Comparison of ENCODE assay signal across 3 cellular contexts in the genomic region with DNA sequence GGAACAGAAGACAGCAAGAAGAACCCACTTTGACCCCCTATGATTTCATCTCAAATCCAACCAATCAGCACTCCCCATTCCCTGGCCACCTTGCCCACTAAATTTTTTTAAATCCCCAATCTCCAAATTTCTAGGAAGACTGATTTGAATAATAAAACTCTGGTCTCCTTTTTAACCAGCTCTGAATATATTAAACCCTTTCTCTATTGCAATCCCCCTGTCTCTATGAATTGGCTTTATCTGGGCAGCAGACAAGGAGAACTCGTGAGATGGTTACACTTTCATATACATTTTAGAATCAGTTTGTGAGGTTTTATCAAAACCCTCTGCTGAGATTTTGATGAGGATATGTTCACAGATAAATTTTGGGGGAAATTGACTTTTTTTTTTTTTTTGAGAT.
TF ChIP-seq lines count a peak whose summit lies in the region.

No MANE protein-coding gene starts in this region.

TF ChIP-seq in HepG2, 621 proteins besides CTCF, POLR2A, EP300 and RAD21:
- TF ChIP-seq KDM5A (IDR thresholded peaks at IDR 0.05; ENCODE audit: borderline replicate concordance, low read length) (0 out of 2 replicates have a peak, but pooled peaks have one; percentile 51), NFE2L2 (IDR thresholded peaks at IDR 0.05; ENCODE audit: low read length) (no peak)

TF ChIP-seq in HEK293, 187 proteins besides CTCF, POLR2A, EP300 and RAD21:
- TF ChIP-seq ZNF670 (tag by site-specific recombination; IDR thresholded peaks at IDR 0.05; ENCODE audit: low read depth) (no peak), ZNF48 (tag by site-specific recombination; IDR thresholded peaks at IDR 0.05) (no peak), SETDB1 (IDR thresholded peaks at IDR 0.05; ENCODE audit: insufficient read length, low read length) (peak; percentile 96)
TF ChIP-seq in HEK293: peak in this region for 1.

TF ChIP-seq in H1, 55 proteins besides CTCF, POLR2A, EP300 and RAD21:
- TF ChIP-seq KDM5A (IDR thresholded peaks at IDR 0.05; ENCODE audit: low read length) (peak; percentile 67; the same call in 1 of the 2 replicates), CBX8 (IDR thresholded peaks at IDR 0.05; ENCODE audit: borderline replicate concordance, low read depth, low read length) (no peak)
